Comparison of ENCODE assay signal across 35 cellular contexts in the genomic region with DNA sequence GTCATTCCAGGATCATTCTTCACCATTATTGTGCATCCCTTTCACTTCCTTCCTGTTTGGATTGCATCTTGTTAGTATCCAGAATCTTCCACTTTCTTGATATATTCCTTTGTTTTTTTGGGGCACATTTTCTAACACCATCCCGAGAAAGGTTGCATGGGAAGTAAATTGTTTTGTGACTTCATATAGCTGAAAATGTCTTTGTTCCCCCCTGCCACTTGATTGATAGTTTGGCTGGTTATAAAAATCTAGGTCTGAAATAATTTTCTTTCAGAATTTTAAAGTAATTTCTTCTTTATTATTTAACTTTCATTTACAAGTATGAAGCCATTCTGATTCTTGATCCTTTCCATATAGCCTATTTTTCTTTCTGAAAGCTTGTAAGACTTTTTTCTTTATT.
"Had no signal": no experiment of that assay in that cellular context is flagged by ENCODE, and none has a peak within 500 bp of the region (broad histone marks: within the 10 kb centered on the region; RNA-seq: fewer than 3 reads in every experiment).

No MANE protein-coding gene starts in this region.

- H3K36me3 ChIP-seq: MG63 had no signal

- H3K27me3 ChIP-seq: MG63 had no signal

- DNase-seq: Karpas-422, Kasumi-1, MG63, MM.1S, MV-4-11, NCI-H1048, NCI-H1092, NCI-H1092 treated with DMSO at 0.1 percent for 48 hours, NCI-H1105, NCI-H1105 treated with DMSO at 0.1 percent for 48 hours, NCI-H1417, NCI-H1417 treated with DMSO at 0.1 percent for 48 hours, NCI-H1436, NCI-H1436 treated with DMSO at 0.1 percent for 48 hours, NCI-H146, NCI-H1694, NCI-H1694 treated with DMSO at 0.1 percent for 48 hours, NCI-H187, NCI-H187 treated with DMSO at 0.1 percent for 48 hours, NCI-H1930, NCI-H2029, NCI-H2029 treated with DMSO at 0.1 percent for 48 hours, NCI-H2081, NCI-H2081 treated with DMSO at 0.1 percent for 48 hours, NCI-H2107, NCI-H2171, NCI-H2171 treated with DMSO at 0.1 percent for 48 hours, NCI-H2227 treated with DMSO at 0.1 percent for 48 hours, NCI-H226, NCI-H345, NCI-H446, NCI-H446 treated with DMSO at 0.1 percent for 48 hours, NCI-H510A, NCI-H510A treated with DMSO at 0.1 percent for 48 hours, NCI-H524 had no signal

- H3K4me3 ChIP-seq: MG63 had no signal
